Comparison of ENCODE assay signal across 17 cellular contexts in genomic region chr9:135070964-135071735, GRCh38. TPM values are rescaled to one million over a fixed set of nuclear protein-coding genes. Genes with fewer than 3 reads are reported as not detected.
DNase-seq lines count a peak whose midpoint lies in the region; ATAC-seq, FAIRE-seq and TF ChIP-seq lines count a peak whose summit lies in the region.
"Had no signal": no experiment of that assay in that cellular context is flagged by ENCODE, and none has a peak within 500 bp of the region (broad histone marks: within the 10 kb centered on the region; RNA-seq: fewer than 3 reads in every experiment).

No MANE protein-coding gene starts in this region.

- ATAC-seq in GM12878 (no peak), HepG2 (no peak), HG02588 (IDR thresholded peaks at IDR 0.05; ENCODE audit: unreplicated experiment) (no peak), HG03097 (IDR thresholded peaks at IDR 0.05; ENCODE audit: low FRiP score, unreplicated experiment) (no peak)
- ATAC-seq: CD8-positive, alpha-beta T cell had no signal

- SMC1A ChIA-PET in GM12878 (lab: Charles Lee; ENCODE audit: uncharacterized antibody, unreplicated experiment) = no interaction called here

- no peak overlapping the region for H3K9ac ChIP-seq in GM12878 (ENCODE audit: control insufficient read depth, insufficient read depth, low read length)
- no peak overlapping the region for H3K9ac ChIP-seq in HepG2 (ENCODE audit: insufficient read depth, low read depth, low read length)

- H3K36me3 ChIP-seq in GM12878 (ENCODE audit: control insufficient read depth in 2 of 2, insufficient read depth in 2 of 2, low read length in 1 of 2) (no peaks in the 10 kb centered on the region), HepG2 (replicated peaks in 1 of 2; ENCODE audit: control insufficient read depth in 1 of 2, insufficient read depth in 2 of 2, low read length in 2 of 2) (no peaks in the 10 kb centered on the region), spleen (no peaks in the 10 kb centered on the region)
- H3K36me3 ChIP-seq: BE2C had no signal

- TF ChIP-seq EP300 in GM12878 (IDR thresholded peaks at IDR 0.05; ENCODE audit: borderline replicate concordance in 1 of 2, control insufficient read depth in 1 of 2, low read depth in 2 of 2, low read length in 2 of 2) = no peak
- no peak for TF ChIP-seq EP300 in HepG2 (IDR thresholded peaks at IDR 0.05; ENCODE audit: low read depth in 2 of 2, low read length in 2 of 2)
- TF ChIP-seq EP300 in HepG2 (CRISPR knock-in tag; IDR thresholded peaks at IDR 0.05; ENCODE audit: borderline replicate concordance) = no peak

- H3K27me3 ChIP-seq in GM12878 (replicated peaks in 1 of 2; ENCODE audit: control insufficient read depth in 2 of 2, insufficient read depth in 2 of 2, low read length in 1 of 2) = no peaks in the 10 kb centered on the region; a peak in 2 of 4 replicates
- peaks cover 3 to 49% of the 10 kb centered on the region in 2 experiments; a peak in 4 of 5 replicates for H3K27me3 ChIP-seq in HepG2 (ENCODE audit: control insufficient read depth in 1 of 2, insufficient read depth in 2 of 2, low read length in 2 of 2)
- H3K27me3 ChIP-seq in spleen (replicated peaks in 1 of 7) = peaks cover 0 to 81% (median 26%) of the 10 kb centered on the region in 7 donors
- H3K27me3 ChIP-seq: BE2C had no signal

- H3K4me1 ChIP-seq in GM12878 (ENCODE audit: control insufficient read depth, insufficient read depth, low read length) = no peaks in the 10 kb centered on the region
- H3K4me1 ChIP-seq in HepG2 (ENCODE audit: insufficient read depth, low read length) = no peaks in the 10 kb centered on the region
- H3K4me1 ChIP-seq in spleen = peaks cover 0 to 16% (median 1%) of the 10 kb centered on the region in 6 donors

- 29% methylated on average over 16 of the region's 16 CpGs for WGBS in GM12878 (ENCODE audit: insufficient coverage, insufficient replicate concordance, low lambda C conversion rate, missing lambda C conversion rate)
- WGBS in HepG2 (ENCODE audit: low lambda C conversion rate) = 9% methylated on average over 14 of the region's 16 CpGs
- 60 to 67% (median 64%) methylated on average over 16 of the region's 16 CpGs for WGBS in spleen, 5 donors

- CTCF ChIA-PET in GM12878 (lab: Yijun Ruan, JAX) (no interaction called here), HepG2 (lab: Yijun Ruan, JAX; ENCODE audit: low intra/inter-chr PET ratio, low total read pairs) (no interaction called here)

- TF ChIP-seq RAD21 in GM12878 (IDR thresholded peaks at IDR 0.05; ENCODE audit: insufficient read depth, low read depth, low read length) (no peak), HepG2 (CRISPR knock-in tag; IDR thresholded peaks at IDR 0.05) (no peak)

- intact Hi-C loops in GM12878 (cut with micrococcal nuclease; ENCODE audit: unreplicated experiment) (no loop called here), HepG2 (cut with micrococcal nuclease; ENCODE audit: unreplicated experiment) (no loop called here), spleen (cut with DNase I; ENCODE audit: low total_unique reads) (no loop called here)

- H3K79me2 ChIP-seq in GM12878 (ENCODE audit: control insufficient read depth, insufficient read depth, low read length) = no peaks in the 10 kb centered on the region
- no peaks in the 10 kb centered on the region for H3K79me2 ChIP-seq in HepG2 (ENCODE audit: insufficient read depth, low read length)

- no TSS peak for BruUV-seq in GM12878 (replicated peaks; lab: Mats Ljungman, UMichigan)
- no TSS peak for BruUV-seq in HepG2 (replicated peaks; lab: Mats Ljungman, UMichigan)

- no peak overlapping the region for H3K27ac ChIP-seq in GM12878 (ENCODE audit: control insufficient read depth, insufficient read depth)
- H3K27ac ChIP-seq in HepG2 (ENCODE audit: extremely low read length, insufficient read depth, low read length) = no peak overlapping the region
- H3K27ac ChIP-seq in spleen = no peak overlapping the region

- DNase-seq in activated effector memory CD4-positive, alpha-beta T cell treated with anti-CD3 and anti-CD28 coated beads, Interleukin-2, amount 50 U/mL, for 16 hours = peak; percentile 5
- DNase-seq in activated effector memory CD4-positive, alpha-beta T cell treated with Interleukin-2 at 50 U/mL for 16 hours = no peak
- DNase-seq in GM12878 (ENCODE audit: low read depth, low spot score) = no peak
- no peak for DNase-seq in HepG2 (ENCODE audit: low spot score)
- DNase-seq in spleen = peak; percentile 61
- DNase-seq in NCI-H2227 treated with DMSO at 0.1 percent for 48 hours (lab: John Stamatoyannopoulos, UW) = no peak
- DNase-seq: 8988T; BE2C; CD8-positive, alpha-beta T cell; NCI-H187; SIG-M5 had no signal

- FAIRE-seq in GM12878 (lab: Jason Lieb, UNC) = no peak
- FAIRE-seq in HepG2 (lab: Jason Lieb, UNC) = no peak
- FAIRE-seq: D721Med, GM18507, H1 had no signal

- in situ Hi-C loops in GM12878 (cut with MboI) = no loop called here
- in situ Hi-C loops in HepG2 (cut with HindIII; ENCODE audit: extremely low pct_ligation_motif_present, low pct_unique_long_range_greater_than_20kb) = no loop called here

- no peak for TF ChIP-seq CTCF in GM12878 (IDR thresholded peaks at IDR 0.05 in 2 of 3, conservative IDR thresholded peaks at IDR 0.05 in 1 of 3; ENCODE audit: control insufficient read depth in 2 of 3, extremely low read depth in 1 of 3, insufficient read depth in 1 of 3, low read depth in 3 of 3, low read length in 3 of 3)
- TF ChIP-seq CTCF in HepG2 (CRISPR knock-in tag; IDR thresholded peaks at IDR 0.05) = no peak
- no peak for TF ChIP-seq CTCF in spleen (IDR thresholded peaks at IDR 0.05 in 8 of 11, conservative IDR thresholded peaks at IDR 0.05 in 3 of 11)

- POLR2A ChIA-PET in GM12878 (lab: Charles Lee) = no interaction called here
- POLR2A ChIA-PET in HepG2 (lab: Yijun Ruan, JAX) = no interaction called here

- no peaks in the 10 kb centered on the region for H3K9me3 ChIP-seq in GM12878 (replicated peaks; ENCODE audit: control insufficient read depth, insufficient read depth, low read length)
- no peaks in the 10 kb centered on the region for H3K9me3 ChIP-seq in HepG2 (ENCODE audit: low read length)
- no peaks in the 10 kb centered on the region for H3K9me3 ChIP-seq in spleen
- H3K9me3 ChIP-seq: BE2C had no signal

- TF ChIP-seq POLR2A in GM12878 (IDR thresholded peaks at IDR 0.05; ENCODE audit: low read depth, low read length) (no peak), HepG2 (IDR thresholded peaks at IDR 0.05; ENCODE audit: insufficient read depth in 1 of 2, low read depth in 2 of 2, low read length in 2 of 2) (no peak), spleen (IDR thresholded peaks at IDR 0.05) (no peak)

- H3K4me2 ChIP-seq in GM12878 (ENCODE audit: control insufficient read depth, insufficient read depth) (no peak overlapping the region), HepG2 (ENCODE audit: low read depth, low read length) (no peak overlapping the region)

- RAD21 ChIA-PET in GM12878 (lab: Charles Lee; ENCODE audit: unreplicated experiment) = no interaction called here

- no peaks in the 10 kb centered on the region for H4K20me1 ChIP-seq in GM12878 (ENCODE audit: control insufficient read depth, insufficient read depth)
- 0 out of 2 replicates have a peak, but pooled peaks cover 2% of the 10 kb centered on the region for H4K20me1 ChIP-seq in HepG2 (ENCODE audit: insufficient read depth, low read length)

- H3K4me3 ChIP-seq in GM12878 = no peak overlapping the region
- H3K4me3 ChIP-seq in HepG2 (replicated peaks in 1 of 3; ENCODE audit: insufficient read depth in 1 of 3, low read depth in 2 of 3, low read length in 3 of 3) = no peak overlapping the region
- no peak overlapping the region for H3K4me3 ChIP-seq in spleen

- H2AFZ ChIP-seq in GM12878 (ENCODE audit: control insufficient read depth, low read depth, low read length) (no peak overlapping the region), HepG2 (ENCODE audit: low read length) (no peak overlapping the region)

RNA-seq across cellular contexts. Expression of gene OLFM1, which starts 16.3 kb away (rescaled TPM):
- not detected in 2 replicates for total RNA-seq in GM12878 (2013; cell fraction: nucleolus; rRNA removed)
- total RNA-seq in GM12878 (2014; rRNA removed) = not detected in 2 replicates
- not detected in 2 replicates for total RNA-seq in GM12878 (2014; rRNA removed; fragmentation: Illumina TruSeq; extraction: Trizol)
- 0.21 TPM in 1 of 2 replicates, not detected in the other for total RNA-seq in GM12878 (2021)
- not detected for polyA plus RNA-seq in GM12878 (2011; ENCODE audit: low read depth)
- polyA plus RNA-seq in GM12878 (2011; rRNA removed) = not detected in 2 replicates
- polyA plus RNA-seq in GM12878 (2011; cell fraction: cytosol; rRNA removed) = not detected in 2 replicates
- not detected in 2 replicates for polyA plus RNA-seq in GM12878 (2011; cell fraction: nucleus; rRNA removed)
- not detected in 2 replicates for polyA plus RNA-seq in GM12878 (2012)
- not detected in 2 replicates for polyA plus RNA-seq in GM12878 (2014; fragmentation: Illumina TruSeq; extraction: Trizol)
- not detected for polyA plus RNA-seq in GM12878 (2014; fragmentation: Nextera tagmentation; extraction: Ambion mirVana)
- polyA plus RNA-seq in GM12878 (2014; rRNA removed) = not detected in 2 replicates
- not detected for polyA plus RNA-seq in GM12878 (2016; fragmentation: Nextera tagmentation; extraction: Ambion mirVana)
- polyA minus RNA-seq in GM12878 (2011; rRNA and poly(A)+ RNA removed) = not detected in 2 replicates
- polyA minus RNA-seq in GM12878 (2011; cell fraction: cytosol; rRNA and poly(A)+ RNA removed) = not detected in 2 replicates
- not detected in 2 replicates for polyA minus RNA-seq in GM12878 (2011; cell fraction: nucleus; rRNA and poly(A)+ RNA removed)
- total RNA-seq in HepG2 (2016; rRNA removed; fragmentation: Illumina TruSeq; extraction: Trizol) = not detected in 2 replicates
- total RNA-seq in HepG2 (2016; cell fraction: cytosol; rRNA removed; fragmentation: Illumina TruSeq; extraction: Trizol; ENCODE audit: low read depth) = not detected in 2 replicates
- total RNA-seq in HepG2 (2016; cell fraction: insoluble cytoplasmic fraction; rRNA removed; fragmentation: Illumina TruSeq; extraction: Trizol) = not detected in 2 replicates
- total RNA-seq in HepG2 (2016; cell fraction: membrane; rRNA removed; fragmentation: Illumina TruSeq; extraction: Trizol) = not detected in 2 replicates
- total RNA-seq in HepG2 (2016; cell fraction: nucleus; rRNA removed; fragmentation: Illumina TruSeq; extraction: Trizol) = not detected in 2 replicates
- 0.03 TPM in 1 of 2 replicates, not detected in the other for polyA plus RNA-seq in HepG2 (2011; rRNA removed)
- not detected in 2 replicates for polyA plus RNA-seq in HepG2 (2011; cell fraction: cytosol; rRNA removed)
- polyA plus RNA-seq in HepG2 (2011; cell fraction: nucleus; rRNA removed) = not detected in 2 replicates
- polyA plus RNA-seq in HepG2 (2012) = not detected in 2 replicates
- 0.08 TPM in 1 of 2 replicates, not detected in the other for polyA plus RNA-seq in HepG2 (2016; cell fraction: cytosol; fragmentation: Illumina TruSeq; extraction: Trizol; ENCODE audit: low read depth)
- polyA plus RNA-seq in HepG2 (2016; cell fraction: insoluble cytoplasmic fraction; fragmentation: Illumina TruSeq; extraction: Trizol; ENCODE audit: low read depth) = not detected in 2 replicates
- not detected in 2 replicates for polyA plus RNA-seq in HepG2 (2016; cell fraction: membrane; fragmentation: Illumina TruSeq; extraction: Trizol; ENCODE audit: low read depth)
- polyA plus RNA-seq in HepG2 (2016; cell fraction: nucleus; fragmentation: Illumina TruSeq; extraction: Trizol; ENCODE audit: insufficient read depth, low read depth) = not detected in 2 replicates
- 12.4 TPM in 1 of 2 replicates, not detected in the other for polyA minus RNA-seq in HepG2 (2011; rRNA and poly(A)+ RNA removed; ENCODE audit: low replicate concordance)
- polyA minus RNA-seq in HepG2 (2011; cell fraction: cytosol; rRNA and poly(A)+ RNA removed) = not detected in 2 replicates
- polyA minus RNA-seq in HepG2 (2011; cell fraction: nucleus; rRNA and poly(A)+ RNA removed) = not detected in 2 replicates
- total RNA-seq in spleen = 100 to 1,000 TPM in 1 of 7 donors, 10 to 100 TPM in 6; 40.9 to 109 (median 47.1) TPM
- 10 to 100 TPM in 2 of 3 donors, 1 to 10 TPM in 1; 5.9 to 22.3 (median 16.8) TPM for polyA plus RNA-seq in spleen
- total RNA-seq: CD8-positive, alpha-beta T cell; LHCN-M2 had no signal

Comparison
In these comparisons a context has a peak if more than half of its experiments do, and no peak if none do; other contexts are left out.
1. DNase-seq: peak in activated effector memory CD4-positive, alpha-beta T cell treated with anti-CD3 and anti-CD28 coated beads, Interleukin-2, amount 50 U/mL, for 16 hours (single experiment) and spleen (single experiment); none in activated effector memory CD4-positive, alpha-beta T cell treated with Interleukin-2 at 50 U/mL for 16 hours (single experiment), GM12878 (single experiment), HepG2 (single experiment) and NCI-H2227 treated with DMSO at 0.1 percent for 48 hours (single experiment).
2. RNA of gene OLFM1, which starts 16.3 kb away (total RNA-seq): 40.9 to 109 TPM in spleen; 0.21 TPM in GM12878 and not detected in HepG2; every median in the first group is over 10 times any median in the second.